1 cellular context compared by ENCODE assay signal in the genomic region with DNA sequence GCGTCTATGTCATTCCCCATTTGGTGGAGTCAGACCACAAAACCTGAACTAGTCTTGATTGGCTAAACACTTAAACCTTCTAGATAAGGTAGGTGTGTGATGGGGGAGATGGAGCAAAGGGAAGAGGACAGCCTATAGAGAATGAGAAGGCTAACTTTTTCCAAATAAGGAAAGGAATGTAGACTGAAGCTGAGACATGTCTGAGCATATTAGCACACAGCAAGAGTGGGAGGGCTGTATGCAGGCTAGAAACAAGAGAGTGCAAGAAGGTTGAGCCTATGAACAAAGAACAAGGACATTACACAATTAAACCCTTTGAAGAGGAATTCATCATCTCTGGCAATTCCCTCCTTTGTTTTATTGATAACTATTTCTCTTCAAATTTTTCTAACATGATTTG.
TF ChIP-seq lines count a peak whose summit lies in the region.

No MANE protein-coding gene starts in this region.

TF ChIP-seq in WTC11, 78 proteins besides CTCF, POLR2A, EP300 and RAD21 (continued from another document):
- TF ChIP-seq, protein P1, sequence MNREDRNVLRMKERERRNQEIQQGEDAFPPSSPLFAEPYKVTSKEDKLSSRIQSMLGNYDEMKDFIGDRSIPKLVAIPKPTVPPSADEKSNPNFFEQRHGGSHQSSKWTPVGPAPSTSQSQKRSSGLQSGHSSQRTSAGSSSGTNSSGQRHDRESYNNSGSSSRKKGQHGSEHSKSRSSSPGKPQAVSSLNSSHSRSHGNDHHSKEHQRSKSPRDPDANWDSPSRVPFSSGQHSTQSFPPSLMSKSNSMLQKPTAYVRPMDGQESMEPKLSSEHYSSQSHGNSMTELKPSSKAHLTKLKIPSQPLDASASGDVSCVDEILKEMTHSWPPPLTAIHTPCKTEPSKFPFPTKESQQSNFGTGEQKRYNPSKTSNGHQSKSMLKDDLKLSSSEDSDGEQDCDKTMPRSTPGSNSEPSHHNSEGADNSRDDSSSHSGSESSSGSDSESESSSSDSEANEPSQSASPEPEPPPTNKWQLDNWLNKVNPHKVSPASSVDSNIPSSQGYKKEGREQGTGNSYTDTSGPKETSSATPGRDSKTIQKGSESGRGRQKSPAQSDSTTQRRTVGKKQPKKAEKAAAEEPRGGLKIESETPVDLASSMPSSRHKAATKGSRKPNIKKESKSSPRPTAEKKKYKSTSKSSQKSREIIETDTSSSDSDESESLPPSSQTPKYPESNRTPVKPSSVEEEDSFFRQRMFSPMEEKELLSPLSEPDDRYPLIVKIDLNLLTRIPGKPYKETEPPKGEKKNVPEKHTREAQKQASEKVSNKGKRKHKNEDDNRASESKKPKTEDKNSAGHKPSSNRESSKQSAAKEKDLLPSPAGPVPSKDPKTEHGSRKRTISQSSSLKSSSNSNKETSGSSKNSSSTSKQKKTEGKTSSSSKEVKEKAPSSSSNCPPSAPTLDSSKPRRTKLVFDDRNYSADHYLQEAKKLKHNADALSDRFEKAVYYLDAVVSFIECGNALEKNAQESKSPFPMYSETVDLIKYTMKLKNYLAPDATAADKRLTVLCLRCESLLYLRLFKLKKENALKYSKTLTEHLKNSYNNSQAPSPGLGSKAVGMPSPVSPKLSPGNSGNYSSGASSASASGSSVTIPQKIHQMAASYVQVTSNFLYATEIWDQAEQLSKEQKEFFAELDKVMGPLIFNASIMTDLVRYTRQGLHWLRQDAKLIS (CRISPR knock-in tag; IDR thresholded peaks at IDR 0.05; ENCODE audit: borderline replicate concordance): no peak
- TF ChIP-seq, protein P2, sequence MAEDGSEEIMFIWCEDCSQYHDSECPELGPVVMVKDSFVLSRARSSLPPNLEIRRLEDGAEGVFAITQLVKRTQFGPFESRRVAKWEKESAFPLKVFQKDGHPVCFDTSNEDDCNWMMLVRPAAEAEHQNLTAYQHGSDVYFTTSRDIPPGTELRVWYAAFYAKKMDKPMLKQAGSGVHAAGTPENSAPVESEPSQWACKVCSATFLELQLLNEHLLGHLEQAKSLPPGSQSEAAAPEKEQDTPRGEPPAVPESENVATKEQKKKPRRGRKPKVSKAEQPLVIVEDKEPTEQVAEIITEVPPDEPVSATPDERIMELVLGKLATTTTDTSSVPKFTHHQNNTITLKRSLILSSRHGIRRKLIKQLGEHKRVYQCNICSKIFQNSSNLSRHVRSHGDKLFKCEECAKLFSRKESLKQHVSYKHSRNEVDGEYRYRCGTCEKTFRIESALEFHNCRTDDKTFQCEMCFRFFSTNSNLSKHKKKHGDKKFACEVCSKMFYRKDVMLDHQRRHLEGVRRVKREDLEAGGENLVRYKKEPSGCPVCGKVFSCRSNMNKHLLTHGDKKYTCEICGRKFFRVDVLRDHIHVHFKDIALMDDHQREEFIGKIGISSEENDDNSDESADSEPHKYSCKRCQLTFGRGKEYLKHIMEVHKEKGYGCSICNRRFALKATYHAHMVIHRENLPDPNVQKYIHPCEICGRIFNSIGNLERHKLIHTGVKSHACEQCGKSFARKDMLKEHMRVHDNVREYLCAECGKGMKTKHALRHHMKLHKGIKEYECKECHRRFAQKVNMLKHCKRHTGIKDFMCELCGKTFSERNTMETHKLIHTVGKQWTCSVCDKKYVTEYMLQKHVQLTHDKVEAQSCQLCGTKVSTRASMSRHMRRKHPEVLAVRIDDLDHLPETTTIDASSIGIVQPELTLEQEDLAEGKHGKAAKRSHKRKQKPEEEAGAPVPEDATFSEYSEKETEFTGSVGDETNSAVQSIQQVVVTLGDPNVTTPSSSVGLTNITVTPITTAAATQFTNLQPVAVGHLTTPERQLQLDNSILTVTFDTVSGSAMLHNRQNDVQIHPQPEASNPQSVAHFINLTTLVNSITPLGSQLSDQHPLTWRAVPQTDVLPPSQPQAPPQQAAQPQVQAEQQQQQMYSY (CRISPR knock-in tag; IDR thresholded peaks at IDR 0.05): no peak
- TF ChIP-seq ZBTB21 (CRISPR knock-in tag; IDR thresholded peaks at IDR 0.05; ENCODE audit: borderline replicate concordance): no peak
- TF ChIP-seq, protein P3, sequence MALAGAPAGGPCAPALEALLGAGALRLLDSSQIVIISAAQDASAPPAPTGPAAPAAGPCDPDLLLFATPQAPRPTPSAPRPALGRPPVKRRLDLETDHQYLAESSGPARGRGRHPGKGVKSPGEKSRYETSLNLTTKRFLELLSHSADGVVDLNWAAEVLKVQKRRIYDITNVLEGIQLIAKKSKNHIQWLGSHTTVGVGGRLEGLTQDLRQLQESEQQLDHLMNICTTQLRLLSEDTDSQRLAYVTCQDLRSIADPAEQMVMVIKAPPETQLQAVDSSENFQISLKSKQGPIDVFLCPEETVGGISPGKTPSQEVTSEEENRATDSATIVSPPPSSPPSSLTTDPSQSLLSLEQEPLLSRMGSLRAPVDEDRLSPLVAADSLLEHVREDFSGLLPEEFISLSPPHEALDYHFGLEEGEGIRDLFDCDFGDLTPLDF (CRISPR knock-in tag; IDR thresholded peaks at IDR 0.05): no peak
- no peak for TF ChIP-seq TEAD4 (CRISPR knock-in tag; IDR thresholded peaks at IDR 0.05)
- TF ChIP-seq SOX15 (CRISPR knock-in tag; IDR thresholded peaks at IDR 0.05): no peak
- TF ChIP-seq, protein P4, sequence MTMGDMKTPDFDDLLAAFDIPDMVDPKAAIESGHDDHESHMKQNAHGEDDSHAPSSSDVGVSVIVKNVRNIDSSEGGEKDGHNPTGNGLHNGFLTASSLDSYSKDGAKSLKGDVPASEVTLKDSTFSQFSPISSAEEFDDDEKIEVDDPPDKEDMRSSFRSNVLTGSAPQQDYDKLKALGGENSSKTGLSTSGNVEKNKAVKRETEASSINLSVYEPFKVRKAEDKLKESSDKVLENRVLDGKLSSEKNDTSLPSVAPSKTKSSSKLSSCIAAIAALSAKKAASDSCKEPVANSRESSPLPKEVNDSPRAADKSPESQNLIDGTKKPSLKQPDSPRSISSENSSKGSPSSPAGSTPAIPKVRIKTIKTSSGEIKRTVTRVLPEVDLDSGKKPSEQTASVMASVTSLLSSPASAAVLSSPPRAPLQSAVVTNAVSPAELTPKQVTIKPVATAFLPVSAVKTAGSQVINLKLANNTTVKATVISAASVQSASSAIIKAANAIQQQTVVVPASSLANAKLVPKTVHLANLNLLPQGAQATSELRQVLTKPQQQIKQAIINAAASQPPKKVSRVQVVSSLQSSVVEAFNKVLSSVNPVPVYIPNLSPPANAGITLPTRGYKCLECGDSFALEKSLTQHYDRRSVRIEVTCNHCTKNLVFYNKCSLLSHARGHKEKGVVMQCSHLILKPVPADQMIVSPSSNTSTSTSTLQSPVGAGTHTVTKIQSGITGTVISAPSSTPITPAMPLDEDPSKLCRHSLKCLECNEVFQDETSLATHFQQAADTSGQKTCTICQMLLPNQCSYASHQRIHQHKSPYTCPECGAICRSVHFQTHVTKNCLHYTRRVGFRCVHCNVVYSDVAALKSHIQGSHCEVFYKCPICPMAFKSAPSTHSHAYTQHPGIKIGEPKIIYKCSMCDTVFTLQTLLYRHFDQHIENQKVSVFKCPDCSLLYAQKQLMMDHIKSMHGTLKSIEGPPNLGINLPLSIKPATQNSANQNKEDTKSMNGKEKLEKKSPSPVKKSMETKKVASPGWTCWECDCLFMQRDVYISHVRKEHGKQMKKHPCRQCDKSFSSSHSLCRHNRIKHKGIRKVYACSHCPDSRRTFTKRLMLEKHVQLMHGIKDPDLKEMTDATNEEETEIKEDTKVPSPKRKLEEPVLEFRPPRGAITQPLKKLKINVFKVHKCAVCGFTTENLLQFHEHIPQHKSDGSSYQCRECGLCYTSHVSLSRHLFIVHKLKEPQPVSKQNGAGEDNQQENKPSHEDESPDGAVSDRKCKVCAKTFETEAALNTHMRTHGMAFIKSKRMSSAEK (CRISPR knock-in tag; IDR thresholded peaks at IDR 0.05; ENCODE audit: borderline replicate concordance): no peak
- TF ChIP-seq ETV6 (CRISPR knock-in tag; IDR thresholded peaks at IDR 0.05): no peak
- no peak for TF ChIP-seq GABPB1 (CRISPR knock-in tag; IDR thresholded peaks at IDR 0.05)
- TF ChIP-seq CBFB (CRISPR knock-in tag; IDR thresholded peaks at IDR 0.05; ENCODE audit: low read depth): no peak
